18 cellular contexts compared by ENCODE assay signal in the genomic region with DNA sequence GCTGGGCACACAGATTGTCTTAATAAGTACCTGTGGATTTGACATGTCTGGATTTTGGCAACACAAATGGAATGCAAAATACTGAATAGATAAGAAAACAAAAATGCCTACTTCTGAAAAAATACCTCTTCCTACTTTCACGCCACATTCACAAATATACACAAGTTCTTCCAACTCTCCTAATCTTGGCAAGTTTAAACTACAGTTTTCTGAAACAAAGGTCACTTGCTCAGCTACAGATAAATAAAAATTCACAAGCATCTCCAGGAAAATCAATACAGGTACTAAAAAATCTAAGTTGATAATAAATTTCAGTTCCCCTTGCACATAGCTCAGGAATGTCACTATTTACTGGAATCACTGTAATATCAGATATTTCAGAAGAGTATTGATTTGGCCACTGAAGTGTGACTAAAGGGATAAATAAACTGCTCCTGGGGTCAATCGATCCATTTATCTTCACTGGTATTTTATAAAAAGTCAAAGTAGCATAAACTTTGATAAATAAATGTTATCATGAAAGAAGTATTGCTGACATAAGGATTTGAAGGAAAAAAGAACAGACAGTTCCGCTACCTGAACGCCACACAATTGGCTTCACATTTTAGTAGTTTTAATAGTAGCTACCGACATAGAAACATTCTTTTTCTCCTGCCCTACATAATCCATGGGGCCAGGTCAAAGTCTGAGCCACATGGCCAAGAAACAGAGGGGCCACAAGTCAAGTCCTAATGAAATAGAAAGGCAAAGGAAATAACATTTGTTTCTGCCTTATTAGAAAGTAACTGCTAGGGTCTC.
"Had no signal": no experiment of that assay in that cellular context is flagged by ENCODE, and none has a peak within 500 bp of the region (broad histone marks: within the 10 kb centered on the region; RNA-seq: fewer than 3 reads in every experiment).

No MANE protein-coding gene starts in this region.

- H3K4me3 ChIP-seq: cardiac muscle cell, esophagus muscularis mucosa, prostate gland, tibial artery had no signal

- H3K27ac ChIP-seq: cardiac muscle cell, esophagus muscularis mucosa, prostate gland, tibial artery, WERI-Rb-1 had no signal

- H3K4me1 Mint-ChIP-seq: activated naive CD8-positive, alpha-beta T cell treated with anti-CD3 and anti-CD28 coated beads for 36 hours; stimulated activated naive CD8-positive, alpha-beta T cell treated with anti-CD3 and anti-CD28 coated beads, Interleukin-15, amount 100 ng/mL, for 72 hours; T-cell had no signal

- H3K36me3 Mint-ChIP-seq: activated naive CD8-positive, alpha-beta T cell treated with anti-CD3 and anti-CD28 coated beads for 36 hours had no signal

- H3K4me1 ChIP-seq: esophagus muscularis mucosa, prostate gland, tibial artery had no signal

- ATAC-seq: activated CD8-positive, alpha-beta T cell treated with anti-CD3 and anti-CD28 coated beads, Interleukin-2, amount 10 ng/mL, durations not matched to agents 7 days and 5 days; stimulated activated naive CD8-positive, alpha-beta T cell treated with anti-CD3 and anti-CD28 coated beads, Interleukin-15, amount 100 ng/mL, for 72 hours; T-cell had no signal

- H3K4me3 Mint-ChIP-seq: activated CD8-positive, alpha-beta T cell treated with anti-CD3 and anti-CD28 coated beads, Interleukin-2, amount 10 ng/mL, durations not matched to agents 7 days and 5 days; activated naive CD8-positive, alpha-beta T cell treated with anti-CD3 and anti-CD28 coated beads for 36 hours; activated T-helper 1 cell treated with anti-CD3 and anti-CD28 coated beads, Interleukin-12 subunit alpha, Interleukin-12 subunit beta, Interleukin-2, Interleukin-4 antibody, amounts not matched to agents 30 ng/mL and 10 ng/mL and 1 ng/mL, durations not matched to agents 14 hours and 24 hours and 36 hours; neural crest cell; stimulated activated naive CD8-positive, alpha-beta T cell treated with anti-CD3 and anti-CD28 coated beads, Interleukin-15, amount 100 ng/mL, for 72 hours; T-cell; T-helper 2 cell treated with Interferon-gamma antibody and Interleukin-4, amounts not matched to agents 5 μg/mL and 100 μg/mL, for 36 hours had no signal

- DNase-seq: activated CD4-positive, alpha-beta T cell treated with anti-CD3 and anti-CD28 coated beads for 1 hour; activated CD4-positive, alpha-beta T cell treated with anti-CD3 and anti-CD28 coated beads, Interleukin-2, amount 50 U/mL, for 1 hour; activated CD8-positive, alpha-beta T cell treated with anti-CD3 and anti-CD28 coated beads, Interleukin-2, amount 10 ng/mL, durations not matched to agents 7 days and 5 days; activated gamma-delta T cell treated with Interleukin-2 at 50 U/mL for 16 hours; activated naive CD8-positive, alpha-beta T cell treated with anti-CD3 and anti-CD28 coated beads for 36 hours; effector memory CD4-positive, alpha-beta T cell; mesenchymal stem cell; stimulated activated CD4-positive, alpha-beta T cell treated with anti-CD3 and anti-CD28 coated beads, Interleukin-4, amount 100 ng/mL, for 24 hours; stimulated activated naive CD8-positive, alpha-beta T cell treated with anti-CD3 and anti-CD28 coated beads, Interleukin-15, amount 100 ng/mL, for 72 hours; T-cell; tibial artery; WERI-Rb-1 had no signal

- H3K9me3 Mint-ChIP-seq: activated naive CD8-positive, alpha-beta T cell treated with anti-CD3 and anti-CD28 coated beads for 36 hours; activated T-helper 1 cell treated with anti-CD3 and anti-CD28 coated beads, Interleukin-12 subunit alpha, Interleukin-12 subunit beta, Interleukin-2, Interleukin-4 antibody, amounts not matched to agents 30 ng/mL and 10 ng/mL and 1 ng/mL, durations not matched to agents 14 hours and 24 hours and 36 hours; neural crest cell; stimulated activated naive CD8-positive, alpha-beta T cell treated with anti-CD3 and anti-CD28 coated beads, Interleukin-15, amount 100 ng/mL, for 72 hours; T-cell; T-helper 2 cell treated with Interferon-gamma antibody and Interleukin-4, amounts not matched to agents 5 μg/mL and 100 μg/mL, for 36 hours had no signal

- H3K9me3 ChIP-seq: esophagus muscularis mucosa, prostate gland, tibial artery had no signal

- H3K27ac Mint-ChIP-seq: activated CD8-positive, alpha-beta T cell treated with anti-CD3 and anti-CD28 coated beads, Interleukin-2, amount 10 ng/mL, durations not matched to agents 7 days and 5 days; activated naive CD8-positive, alpha-beta T cell treated with anti-CD3 and anti-CD28 coated beads for 36 hours; activated T-helper 1 cell treated with anti-CD3 and anti-CD28 coated beads, Interleukin-12 subunit alpha, Interleukin-12 subunit beta, Interleukin-2, Interleukin-4 antibody, amounts not matched to agents 30 ng/mL and 10 ng/mL and 1 ng/mL, durations not matched to agents 14 hours and 24 hours and 36 hours; stimulated activated naive CD8-positive, alpha-beta T cell treated with anti-CD3 and anti-CD28 coated beads, Interleukin-15, amount 100 ng/mL, for 72 hours; T-helper 2 cell treated with Interferon-gamma antibody and Interleukin-4, amounts not matched to agents 5 μg/mL and 100 μg/mL, for 36 hours had no signal

- H3K36me3 ChIP-seq: cardiac muscle cell, esophagus muscularis mucosa, prostate gland, tibial artery, WERI-Rb-1 had no signal

- H3K27me3 Mint-ChIP-seq: T-cell had no signal

- H3K27me3 ChIP-seq: cardiac muscle cell, esophagus muscularis mucosa, tibial artery had no signal
